In genomic region chr2:164967781-164968228, GRCh38 we compare ENCODE assay signal across 11 cellular contexts. TPM values are rescaled to one million over a fixed set of nuclear protein-coding genes. Genes with fewer than 3 reads are reported as not detected.
A peak's percentile ranks its signal among the peaks of the same experiment; 100 is the strongest.
DNase-seq lines count a peak whose midpoint lies in the region; ATAC-seq, FAIRE-seq and TF ChIP-seq lines count a peak whose summit lies in the region.
"Had no signal": no experiment of that assay in that cellular context is flagged by ENCODE, and none has a peak within 500 bp of the region (broad histone marks: within the 10 kb centered on the region; RNA-seq: fewer than 3 reads in every experiment).

No MANE protein-coding gene starts in this region.

- H3K9ac ChIP-seq in kidney (ENCODE audit: low read length in 2 of 2) = no peak overlapping the region

- no peaks in the 10 kb centered on the region for H3K9me3 Mint-ChIP-seq in CD4-positive, alpha-beta T cell

- H3K27me3 ChIP-seq in CD4-positive, alpha-beta T cell (ENCODE audit: control insufficient read depth, insufficient read depth, low read length) = no peaks in the 10 kb centered on the region

- intact Hi-C loops in CD4-positive, alpha-beta T cell (cut with DNase I, micrococcal nuclease) = no loop called here
- intact Hi-C loops in kidney (cut with DNase I) = no loop called here

- CTCF ChIA-PET in CD4-positive, alpha-beta T cell (lab: Charles Lee) = no interaction called here

- H3K27ac ChIP-seq in CD4-positive, alpha-beta T cell (ENCODE audit: low read depth, low read length) = no peak overlapping the region
- no peak overlapping the region for H3K27ac ChIP-seq in kidney (ENCODE audit: low read depth in 2 of 2, low read length in 2 of 2)
- H3K27ac ChIP-seq: 22Rv1, psoas muscle had no signal

- DNase-seq in NCI-H524 (lab: John Stamatoyannopoulos, UW) = peak; percentile 24 to 43
- DNase-seq in NCI-H524 treated with DMSO at 0.1 percent for 48 hours (lab: John Stamatoyannopoulos, UW) = no peak
- DNase-seq in astrocyte of the hippocampus (ENCODE audit: low read depth, low spot score) = peak; percentile 97
- DNase-seq in iris pigment epithelial cell (ENCODE audit: low read depth) = peak; percentile 100
- DNase-seq in urothelium cell line (ENCODE audit: low spot score) = peak; percentile 73
- DNase-seq in CD4-positive, alpha-beta T cell = no peak
- no peak for DNase-seq in NCI-H446 treated with DMSO at 0.1 percent for 48 hours (lab: John Stamatoyannopoulos, UW)
- DNase-seq in kidney = no peak
- DNase-seq: activated CD4-positive, alpha-beta T cell treated with anti-CD3 and anti-CD28 coated beads for 48 hours; psoas muscle had no signal

- no peaks in the 10 kb centered on the region for H3K4me1 Mint-ChIP-seq in CD4-positive, alpha-beta T cell (ENCODE audit: low read depth)

- FAIRE-seq in urothelium cell line (lab: Jason Lieb, UNC) (no peak), kidney (lab: Jason Lieb, UNC) (no peak)

- no peak for ATAC-seq in CD4-positive, alpha-beta T cell (ENCODE audit: poor library complexity)
- ATAC-seq: psoas muscle had no signal

- no peaks in the 10 kb centered on the region for H3K9me3 ChIP-seq in CD4-positive, alpha-beta T cell (ENCODE audit: control insufficient read depth, low read length)
- no peaks in the 10 kb centered on the region for H3K9me3 ChIP-seq in kidney (ENCODE audit: control insufficient read depth in 1 of 2, low read length in 2 of 2)
- H3K9me3 ChIP-seq: psoas muscle had no signal

- no peak overlapping the region for H3K4me3 ChIP-seq in kidney (ENCODE audit: low read length in 2 of 2)
- H3K4me3 ChIP-seq: psoas muscle had no signal

- H3K4me3 Mint-ChIP-seq in CD4-positive, alpha-beta T cell = no peak overlapping the region

- no peaks in the 10 kb centered on the region for H3K27me3 Mint-ChIP-seq in CD4-positive, alpha-beta T cell

- H3K36me3 ChIP-seq in kidney (ENCODE audit: control insufficient read depth in 1 of 2, insufficient read depth in 2 of 2, low read length in 2 of 2) = no peaks in the 10 kb centered on the region

- H3K4me1 ChIP-seq in kidney (ENCODE audit: control insufficient read depth in 1 of 2, insufficient read depth in 1 of 2, low read depth in 1 of 2, low read length in 2 of 2) = no peaks in the 10 kb centered on the region
- H3K4me1 ChIP-seq: psoas muscle had no signal

- no peak overlapping the region for H3K27ac Mint-ChIP-seq in CD4-positive, alpha-beta T cell

- POLR2A ChIA-PET in CD4-positive, alpha-beta T cell (lab: Charles Lee) = no interaction called here

- H3K36me3 Mint-ChIP-seq in CD4-positive, alpha-beta T cell (ENCODE audit: low read depth) = no peaks in the 10 kb centered on the region

- TF ChIP-seq CTCF in CD4-positive, alpha-beta T cell (IDR thresholded peaks at IDR 0.05) = no peak
- TF ChIP-seq CTCF in kidney (IDR thresholded peaks at IDR 0.05; ENCODE audit: borderline replicate concordance, extremely low read depth, insufficient read depth) = no peak

RNA-seq across cellular contexts. Expression of gene SLC38A11, which starts 12.5 kb away (rescaled TPM):
- not detected for total RNA-seq in CD4-positive, alpha-beta T cell
- 20.0 TPM for total RNA-seq in kidney
- polyA plus RNA-seq in kidney (ENCODE audit: insufficient read depth, low read depth, low replicate concordance) = 6.5 TPM

Comparison
In these comparisons a context has a peak if more than half of its experiments do, and no peak if none do; other contexts are left out.
1. DNase-seq: peak in NCI-H524 (2 of 2), astrocyte of the hippocampus (single experiment), iris pigment epithelial cell (single experiment) and urothelium cell line (single experiment); none in NCI-H524 treated with DMSO at 0.1 percent for 48 hours (single experiment), CD4-positive, alpha-beta T cell (0 of 10), NCI-H446 treated with DMSO at 0.1 percent for 48 hours (single experiment) and kidney (single experiment).
2. RNA of gene SLC38A11, which starts 12.5 kb away (total RNA-seq): 20.0 TPM in kidney (single experiment); not detected in CD4-positive, alpha-beta T cell; every median in the first group is over 10 times any median in the second.